ENCODE assay signal across 15 cellular contexts in the genomic region with DNA sequence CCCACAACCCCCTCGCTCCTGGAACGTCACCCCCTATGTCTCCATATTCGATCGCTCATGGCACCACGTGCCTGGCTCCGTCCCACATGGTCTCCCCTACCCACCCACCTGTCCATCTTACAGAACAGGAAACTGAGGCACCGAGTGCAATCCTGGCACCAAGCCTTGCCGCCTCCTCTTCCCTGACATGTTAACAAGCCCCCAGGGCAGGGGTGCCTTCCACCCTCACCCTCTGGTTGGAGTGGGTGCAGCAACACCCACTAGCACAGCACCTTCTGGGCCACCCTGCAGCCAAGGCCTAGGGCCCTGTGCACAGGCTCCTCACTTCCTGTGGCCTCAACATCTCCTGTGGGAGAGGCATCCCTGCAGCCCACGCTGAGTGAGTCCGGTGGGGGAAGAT.
"Had no signal": no experiment of that assay in that cellular context is flagged by ENCODE, and none has a peak within 500 bp of the region (broad histone marks: within the 10 kb centered on the region; RNA-seq: fewer than 3 reads in every experiment).

No MANE protein-coding gene starts in this region.

- H3K4me3 Mint-ChIP-seq: activated naive CD8-positive, alpha-beta T cell treated with anti-CD3 and anti-CD28 coated beads for 36 hours; activated T-cell treated with anti-CD3 and anti-CD28 coated beads, Interleukin-2, amount 50 U/mL, for 4 hours; immature natural killer cell; natural killer cell treated with Interleukin-12 subunit alpha and Interleukin-12 subunit beta and Interleukin-15 and Interleukin-18, amount 100 ng/mL, for 72 hours; T-helper 17 cell had no signal

- ATAC-seq: activated CD4-positive, CD25-positive, alpha-beta regulatory T cell treated with anti-CD3 and anti-CD28 coated beads, Interleukin-2, amount 50 U/mL, for 24 hours; activated T-cell treated with anti-CD3 and anti-CD28 coated beads, Interleukin-2, amount 50 U/mL, for 4 hours; esophagus mucosa; lower lobe of right lung; T-helper 17 cell had no signal

- H3K4me1 Mint-ChIP-seq: activated naive CD8-positive, alpha-beta T cell treated with anti-CD3 and anti-CD28 coated beads for 36 hours had no signal

- H3K9me3 Mint-ChIP-seq: activated naive CD8-positive, alpha-beta T cell treated with anti-CD3 and anti-CD28 coated beads for 36 hours; activated T-cell treated with anti-CD3 and anti-CD28 coated beads, Interleukin-2, amount 50 U/mL, for 4 hours; immature natural killer cell; natural killer cell treated with Interleukin-12 subunit alpha and Interleukin-12 subunit beta and Interleukin-15 and Interleukin-18, amount 100 ng/mL, for 72 hours had no signal

- H3K4me3 ChIP-seq: breast epithelium, lower lobe of right lung, ovary, stomach, thyroid gland had no signal

- H3K36me3 Mint-ChIP-seq: natural killer cell treated with Interleukin-12 subunit alpha and Interleukin-12 subunit beta and Interleukin-15 and Interleukin-18, amount 100 ng/mL, for 72 hours had no signal

- H3K27me3 Mint-ChIP-seq: activated naive CD8-positive, alpha-beta T cell treated with anti-CD3 and anti-CD28 coated beads for 36 hours; natural killer cell treated with Interleukin-12 subunit alpha and Interleukin-12 subunit beta and Interleukin-15 and Interleukin-18, amount 100 ng/mL, for 72 hours; T-helper 17 cell had no signal

- H3K27ac ChIP-seq: thyroid gland had no signal

- H3K27ac Mint-ChIP-seq: activated naive CD8-positive, alpha-beta T cell treated with anti-CD3 and anti-CD28 coated beads for 36 hours; immature natural killer cell; natural killer cell treated with Interleukin-12 subunit alpha and Interleukin-12 subunit beta and Interleukin-15 and Interleukin-18, amount 100 ng/mL, for 72 hours; T-helper 17 cell had no signal

- H3K36me3 ChIP-seq: breast epithelium, ovary had no signal

- H3K9me3 ChIP-seq: breast epithelium, lower lobe of right lung, ovary, stomach, thyroid gland had no signal

- DNase-seq: activated effector memory CD4-positive, alpha-beta T cell treated with anti-CD3 and anti-CD28 coated beads, Interleukin-2, amount 50 U/mL, for 16 hours; activated naive CD8-positive, alpha-beta T cell treated with anti-CD3 and anti-CD28 coated beads for 36 hours; activated T-cell treated with anti-CD3 and anti-CD28 coated beads, Interleukin-2, amount 50 U/mL, for 4 hours; anterior cingulate cortex; immature natural killer cell; lower lobe of right lung; ovary; stimulated activated CD4-positive, alpha-beta T cell treated with anti-CD3 and anti-CD28 coated beads, Interleukin-4, amount 100 ng/mL, for 4 hours; stomach; T-helper 17 cell; thyroid gland had no signal

- H3K27me3 ChIP-seq: breast epithelium, ovary, stomach, thyroid gland had no signal
